1 cellular context compared by ENCODE assay signal in the genomic region with DNA sequence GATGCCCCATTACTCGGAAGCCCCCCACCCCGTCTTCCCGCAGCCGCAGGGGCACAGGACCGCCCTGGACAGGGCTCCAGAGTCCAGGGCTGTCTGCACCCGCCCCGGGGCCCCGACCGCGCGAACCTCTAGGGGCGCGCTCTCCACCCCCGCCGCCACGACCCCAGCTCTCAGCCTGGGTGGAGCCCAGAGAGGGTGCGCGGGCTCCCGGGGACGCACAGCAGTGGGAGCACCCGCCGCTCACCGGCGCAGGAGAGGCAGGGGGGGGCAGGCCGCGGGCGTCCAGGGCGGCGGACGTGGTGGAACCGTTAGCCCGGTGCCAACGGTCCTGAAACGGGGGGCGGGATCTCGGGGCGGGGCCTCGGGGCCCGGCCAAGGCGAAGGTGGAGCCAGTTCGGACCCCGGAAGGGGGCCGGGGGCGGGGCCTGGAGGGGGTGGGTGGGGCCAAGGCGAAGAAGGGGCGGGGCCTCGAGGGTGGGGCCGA.
TF ChIP-seq lines count a peak whose summit lies in the region.

A gene with protein sequence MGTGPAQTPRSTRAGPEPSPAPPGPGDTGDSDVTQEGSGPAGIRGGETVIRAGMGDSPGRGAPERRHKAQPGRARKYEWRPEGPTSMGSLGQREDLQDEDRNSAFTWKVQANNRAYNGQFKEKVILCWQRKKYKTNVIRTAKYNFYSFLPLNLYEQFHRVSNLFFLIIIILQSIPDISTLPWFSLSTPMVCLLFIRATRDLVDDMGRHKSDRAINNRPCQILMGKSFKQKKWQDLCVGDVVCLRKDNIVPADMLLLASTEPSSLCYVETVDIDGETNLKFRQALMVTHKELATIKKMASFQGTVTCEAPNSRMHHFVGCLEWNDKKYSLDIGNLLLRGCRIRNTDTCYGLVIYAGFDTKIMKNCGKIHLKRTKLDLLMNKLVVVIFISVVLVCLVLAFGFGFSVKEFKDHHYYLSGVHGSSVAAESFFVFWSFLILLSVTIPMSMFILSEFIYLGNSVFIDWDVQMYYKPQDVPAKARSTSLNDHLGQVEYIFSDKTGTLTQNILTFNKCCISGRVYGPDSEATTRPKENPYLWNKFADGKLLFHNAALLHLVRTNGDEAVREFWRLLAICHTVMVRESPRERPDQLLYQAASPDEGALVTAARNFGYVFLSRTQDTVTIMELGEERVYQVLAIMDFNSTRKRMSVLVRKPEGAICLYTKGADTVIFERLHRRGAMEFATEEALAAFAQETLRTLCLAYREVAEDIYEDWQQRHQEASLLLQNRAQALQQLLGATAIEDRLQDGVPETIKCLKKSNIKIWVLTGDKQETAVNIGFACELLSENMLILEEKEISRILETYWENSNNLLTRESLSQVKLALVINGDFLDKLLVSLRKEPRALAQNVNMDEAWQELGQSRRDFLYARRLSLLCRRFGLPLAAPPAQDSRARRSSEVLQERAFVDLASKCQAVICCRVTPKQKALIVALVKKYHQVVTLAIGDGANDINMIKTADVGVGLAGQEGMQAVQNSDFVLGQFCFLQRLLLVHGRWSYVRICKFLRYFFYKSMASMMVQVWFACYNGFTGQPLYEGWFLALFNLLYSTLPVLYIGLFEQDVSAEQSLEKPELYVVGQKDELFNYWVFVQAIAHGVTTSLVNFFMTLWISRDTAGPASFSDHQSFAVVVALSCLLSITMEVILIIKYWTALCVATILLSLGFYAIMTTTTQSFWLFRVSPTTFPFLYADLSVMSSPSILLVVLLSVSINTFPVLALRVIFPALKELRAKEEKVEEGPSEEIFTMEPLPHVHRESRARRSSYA (N-terminal part only) (minus strand): TSS at position 335 of the 484 bp plus-strand sequence. CDS start 540 bp downstream, outside the sequence.

TF ChIP-seq in HCT116, 20 proteins besides CTCF, POLR2A, EP300 and RAD21:
- TF ChIP-seq SIN3A (IDR thresholded peaks at IDR 0.05; ENCODE audit: low read depth) = no peak
- no peak for TF ChIP-seq ELF1 (IDR thresholded peaks at IDR 0.05; ENCODE audit: borderline replicate concordance, low read depth)
- TF ChIP-seq CEBPB (IDR thresholded peaks at IDR 0.05; ENCODE audit: low read depth) = no peak
- TF ChIP-seq EGR1 (IDR thresholded peaks at IDR 0.05; ENCODE audit: low read depth) = no peak
- no peak for TF ChIP-seq ZFX (IDR thresholded peaks at IDR 0.05)
- TF ChIP-seq, protein P1, sequence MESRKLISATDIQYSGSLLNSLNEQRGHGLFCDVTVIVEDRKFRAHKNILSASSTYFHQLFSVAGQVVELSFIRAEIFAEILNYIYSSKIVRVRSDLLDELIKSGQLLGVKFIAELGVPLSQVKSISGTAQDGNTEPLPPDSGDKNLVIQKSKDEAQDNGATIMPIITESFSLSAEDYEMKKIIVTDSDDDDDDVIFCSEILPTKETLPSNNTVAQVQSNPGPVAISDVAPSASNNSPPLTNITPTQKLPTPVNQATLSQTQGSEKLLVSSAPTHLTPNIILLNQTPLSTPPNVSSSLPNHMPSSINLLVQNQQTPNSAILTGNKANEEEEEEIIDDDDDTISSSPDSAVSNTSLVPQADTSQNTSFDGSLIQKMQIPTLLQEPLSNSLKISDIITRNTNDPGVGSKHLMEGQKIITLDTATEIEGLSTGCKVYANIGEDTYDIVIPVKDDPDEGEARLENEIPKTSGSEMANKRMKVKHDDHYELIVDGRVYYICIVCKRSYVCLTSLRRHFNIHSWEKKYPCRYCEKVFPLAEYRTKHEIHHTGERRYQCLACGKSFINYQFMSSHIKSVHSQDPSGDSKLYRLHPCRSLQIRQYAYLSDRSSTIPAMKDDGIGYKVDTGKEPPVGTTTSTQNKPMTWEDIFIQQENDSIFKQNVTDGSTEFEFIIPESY (IDR thresholded peaks at IDR 0.05; ENCODE audit: extremely low read depth, insufficient replicate concordance, low read length) = no peak
- no peak for TF ChIP-seq FOSL1 (IDR thresholded peaks at IDR 0.05; ENCODE audit: low read depth)
- TF ChIP-seq CBX3 (IDR thresholded peaks at IDR 0.05; ENCODE audit: low read depth) = no peak
- no peak for TF ChIP-seq EZH2 (IDR thresholded peaks at IDR 0.05)
- TF ChIP-seq JUND (IDR thresholded peaks at IDR 0.05) = no peak
- no peak for TF ChIP-seq POLR2AphosphoS5 (IDR thresholded peaks at IDR 0.05; ENCODE audit: low read depth, low read length)
TF ChIP-seq in HCT116: peak in this region for 0.
